Comparison of ENCODE assay signal across 8 cellular contexts in genomic region chr10:97683556-97684357, GRCh38. TPM values are rescaled to one million over a fixed set of nuclear protein-coding genes. Genes with fewer than 3 reads are reported as not detected.
DNase-seq lines count a peak whose midpoint lies in the region; ATAC-seq and TF ChIP-seq lines count a peak whose summit lies in the region.

No MANE protein-coding gene starts in this region.

- intact Hi-C loops in colonic mucosa (cut with DNase I) (no loop called here), mucosa of descending colon (cut with DNase I, micrococcal nuclease) (no loop called here)

- H3K4me3 ChIP-seq in colonic mucosa (peak overlapping the region; percentile 8), mucosa of descending colon (no peak overlapping the region)

- DNase-seq in AML-193 (lab: John Stamatoyannopoulos, UW) (peak; percentile 27 to 36), NCI-H2196 (lab: John Stamatoyannopoulos, UW; ENCODE audit: unreplicated experiment) (peak; percentile 46), colonic mucosa (peak; percentile 71), mucosa of descending colon (peak in 2 of 3 donors; percentile 67 to 72), NCI-H2227 (lab: John Stamatoyannopoulos, UW; ENCODE audit: unreplicated experiment) (no peak), NCI-H774 (lab: John Stamatoyannopoulos, UW) (no peak), NCI-H128 (lab: John Stamatoyannopoulos, UW; ENCODE audit: unreplicated experiment) (no peak)

- H3K36me3 ChIP-seq in colonic mucosa = no peaks in the 10 kb centered on the region
- no peaks in the 10 kb centered on the region for H3K36me3 ChIP-seq in mucosa of descending colon (ENCODE audit: low read depth)

- H3K4me1 ChIP-seq in colonic mucosa (peaks cover 21% of the 10 kb centered on the region), mucosa of descending colon (ENCODE audit: low read depth) (peaks cover 37% of the 10 kb centered on the region)

- ATAC-seq in mucosa of descending colon (peak; percentile 31), GM18861 (IDR thresholded peaks at IDR 0.05; ENCODE audit: unreplicated experiment) (no peak)

- H3K27ac ChIP-seq in colonic mucosa = peak overlapping the region; percentile 86

- H3K9me3 ChIP-seq in colonic mucosa (no peaks in the 10 kb centered on the region), mucosa of descending colon (no peaks in the 10 kb centered on the region)

- H3K27me3 ChIP-seq in colonic mucosa = no peaks in the 10 kb centered on the region

- TF ChIP-seq CTCF in colonic mucosa (IDR thresholded peaks at IDR 0.05) (no peak), mucosa of descending colon (IDR thresholded peaks at IDR 0.05) (no peak)

- H3K9ac ChIP-seq in colonic mucosa (ENCODE audit: low read depth in 2 of 2, low read length in 2 of 2) = peak overlapping the region; percentile 58 to 96

RNA-seq across cellular contexts. Expression of gene AVPI1, which starts 3.3 kb away (rescaled TPM):
- total RNA-seq in colonic mucosa (10 to 100 TPM; 26.6 to 34.8 TPM), mucosa of descending colon (10 to 100 TPM; 23.7 to 34.1 (median 31.4) TPM)

RNA-seq across cellular contexts. Expression of gene MARVELD1, which starts 29.8 kb away (rescaled TPM):
- total RNA-seq in colonic mucosa (10 to 100 TPM; 25.7 to 31.7 TPM), mucosa of descending colon (10 to 100 TPM; 30.7 to 45.7 (median 37.7) TPM)

RNA-seq across cellular contexts. Expression of gene PI4K2A, which starts 43.3 kb away (rescaled TPM):
- total RNA-seq in colonic mucosa (10 to 100 TPM; 10.6 to 11.0 TPM), mucosa of descending colon (10 to 100 TPM; 11.2 to 13.7 (median 11.7) TPM)

RNA-seq across cellular contexts. Expression of gene MORN4, which starts 50.5 kb away (rescaled TPM):
- total RNA-seq in colonic mucosa = 1 to 10 TPM; 1.8 to 2.3 TPM
- 1 to 10 TPM; 1.9 to 2.7 (median 2.6) TPM for total RNA-seq in mucosa of descending colon

RNA-seq across cellular contexts. Expression of gene ZFYVE27, which starts 53.2 kb away (rescaled TPM):
- total RNA-seq in colonic mucosa = 10 to 100 TPM; 45.9 to 47.9 TPM
- total RNA-seq in mucosa of descending colon = 10 to 100 TPM; 48.8 to 83.7 (median 55.0) TPM

Comparison
In these comparisons a context has a peak if more than half of its experiments do, and no peak if none do; other contexts are left out.
1. DNase-seq: peak in AML-193 (2 of 2), NCI-H2196 (single experiment), colonic mucosa (single experiment) and mucosa of descending colon (2 of 3); none in NCI-H2227 (single experiment), NCI-H774 (single experiment) and NCI-H128 (single experiment).